ENCODE assay signal across 8 cellular contexts in the genomic region with DNA sequence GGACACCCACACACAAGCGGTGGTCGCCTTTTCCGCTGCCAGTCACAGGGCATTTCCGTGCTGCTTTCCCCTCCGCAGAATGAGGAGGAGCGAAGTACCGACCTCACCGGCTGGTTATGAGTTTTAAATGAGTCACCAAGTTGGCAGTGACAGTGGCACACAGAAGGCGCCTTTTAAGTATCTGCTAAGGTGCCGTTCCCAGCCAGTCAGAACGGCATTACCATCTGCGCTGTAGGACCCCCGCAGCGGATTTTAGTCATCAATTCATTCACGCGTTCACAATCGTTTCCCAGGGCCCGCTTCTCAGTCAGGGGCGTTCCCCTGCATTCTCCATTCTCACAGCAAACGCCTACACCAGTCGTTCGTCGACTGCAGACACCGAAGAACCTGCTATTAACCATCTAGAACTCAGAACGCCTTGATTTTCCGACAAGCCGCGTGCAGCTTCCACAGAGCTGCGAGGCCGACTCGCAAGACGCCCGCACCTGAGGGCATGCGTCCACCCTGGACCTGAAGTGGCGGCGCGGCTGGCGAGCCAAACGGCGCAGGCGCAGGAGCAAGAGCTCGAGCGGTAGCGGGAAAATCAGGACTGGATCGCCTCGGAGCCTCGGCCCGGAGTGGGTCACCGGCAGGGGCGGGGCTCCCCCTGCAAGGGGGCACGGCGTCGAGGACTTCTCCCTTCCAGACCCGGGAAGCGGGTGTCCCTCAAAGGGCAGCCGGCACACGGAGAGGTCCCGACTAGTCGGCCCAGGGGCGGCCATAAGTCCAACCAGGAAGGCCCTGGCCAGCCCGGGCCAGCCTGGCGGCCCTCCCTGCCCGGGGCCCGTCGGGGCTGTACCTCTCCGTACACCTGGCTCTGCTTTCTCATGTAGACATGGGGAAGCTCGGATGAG. TPM values are rescaled to one million over a fixed set of nuclear protein-coding genes. Genes with fewer than 3 reads are reported as not detected.
DNase-seq lines count a peak whose midpoint lies in the region; ATAC-seq and TF ChIP-seq lines count a peak whose summit lies in the region.

No MANE protein-coding gene starts in this region.

- ATAC-seq in GM19025 (IDR thresholded peaks at IDR 0.05; ENCODE audit: low read depth, unreplicated experiment) (peak; percentile 40), HG03280 (IDR thresholded peaks at IDR 0.05; ENCODE audit: unreplicated experiment) (peak; percentile 50)

- no peak for TF ChIP-seq CTCF in AG10803 (conservative IDR thresholded peaks at IDR 0.05; ENCODE audit: low read length)

- DNase-seq in AG10803 (ENCODE audit: low read depth) (peak; percentile 81), NCI-H446 (lab: John Stamatoyannopoulos, UW) (peak; percentile 91 to 96), cerebellum (ENCODE audit: low spot score) (peak; percentile 85), kidney tubule cell (ENCODE audit: low spot score) (peak; percentile 97)
- peak; percentile 74 for DNase-seq in activated CD4-positive, alpha-beta T cell treated with anti-CD3 and anti-CD28 coated beads for 1 hour
- DNase-seq in stimulated activated CD4-positive, alpha-beta T cell treated with anti-CD3 and anti-CD28 coated beads, Interleukin-15, amount 100 ng/mL, for 48 hours (ENCODE audit: low read depth in 2 of 2), result peak; percentile 78

- H3K4me3 ChIP-seq in AG10803 (ENCODE audit: low read length), result peak overlapping the region; percentile 85

RNA-seq across cellular contexts. Expression of a gene that starts 0.6 kb away (rescaled TPM):
- total RNA-seq in cerebellum, result 30.8 TPM

Comparison
In these comparisons a context has a peak if more than half of its experiments do, and no peak if none do; other contexts are left out.
1. Peak in every context shown above with its lines: DNase-seq, ATAC-seq and H3K4me3 ChIP-seq.